In genomic region chr1:36398370-36398977, GRCh38 we compare ENCODE assay signal across 1 cellular context.
A peak's percentile ranks its signal among the peaks of the same experiment; 100 is the strongest.
TF ChIP-seq lines count a peak whose summit lies in the region.

No MANE protein-coding gene starts in this region.

TF ChIP-seq in K562, 482 proteins besides CTCF, POLR2A, EP300 and RAD21 (continued from another document and continues in another):
- 0 out of 2 replicates have a peak, but pooled peaks have one; percentile 33 for TF ChIP-seq ZNF696 (CRISPR knock-in tag; conservative IDR thresholded peaks at IDR 0.05)
- no peak for TF ChIP-seq NFE2 (IDR thresholded peaks at IDR 0.05; ENCODE audit: low read depth)
- 0 out of 2 replicates have a peak, but pooled peaks have one; percentile 45 for TF ChIP-seq KLF1 (tag; IDR thresholded peaks at IDR 0.05)
- no peak for TF ChIP-seq RBM15 (IDR thresholded peaks at IDR 0.05; ENCODE audit: insufficient read depth, low read length)
- no peak for TF ChIP-seq ESRRB (CRISPR knock-in tag; IDR thresholded peaks at IDR 0.05; ENCODE audit: borderline replicate concordance)
- TF ChIP-seq ZKSCAN8 (CRISPR knock-in tag; IDR thresholded peaks at IDR 0.05), result peak; percentile 91
- TF ChIP-seq CEBPB (tag; IDR thresholded peaks at IDR 0.05), result no peak
- TF ChIP-seq PHB2 (IDR thresholded peaks at IDR 0.05; ENCODE audit: low read depth), result no peak
- TF ChIP-seq GATAD2B (IDR thresholded peaks at IDR 0.05; ENCODE audit: borderline replicate concordance), result no peak
- no peak for TF ChIP-seq ZBTB7A (IDR thresholded peaks at IDR 0.05; ENCODE audit: borderline replicate concordance, control insufficient read depth, low read depth, low read length)
- no peak for TF ChIP-seq KAT7 (CRISPR knock-in tag; IDR thresholded peaks at IDR 0.05; ENCODE audit: borderline replicate concordance)
- no peak for TF ChIP-seq ZNF146 (CRISPR knock-in tag; IDR thresholded peaks at IDR 0.05; ENCODE audit: unreplicated experiment)
- TF ChIP-seq GTF3C2 (IDR thresholded peaks at IDR 0.05; ENCODE audit: borderline replicate concordance, extremely low read depth, insufficient read length), result no peak
- TF ChIP-seq SIN3B (IDR thresholded peaks at IDR 0.05; ENCODE audit: low read depth), result no peak
- TF ChIP-seq RB1 (IDR thresholded peaks at IDR 0.05; ENCODE audit: low read depth), result no peak
- peak; percentile 97 for TF ChIP-seq SMAD4 (CRISPR knock-in tag; conservative IDR thresholded peaks at IDR 0.05)
- no peak for TF ChIP-seq ELF4 (CRISPR knock-in tag; IDR thresholded peaks at IDR 0.05)
- TF ChIP-seq CGGBP1 (CRISPR knock-in tag; IDR thresholded peaks at IDR 0.05), result no peak
- TF ChIP-seq GATA2 (CRISPR knock-in tag; IDR thresholded peaks at IDR 0.05), result no peak
- no peak for TF ChIP-seq ZNF77 (CRISPR knock-in tag; IDR thresholded peaks at IDR 0.05)
- peak; percentile 95 for TF ChIP-seq MEF2D (tag; conservative IDR thresholded peaks at IDR 0.05; ENCODE audit: low read depth)
- no peak for TF ChIP-seq SAFB2 (IDR thresholded peaks at IDR 0.05; ENCODE audit: borderline replicate concordance, low read depth, low read length, severe bottlenecking)
- TF ChIP-seq STAT5B (CRISPR knock-in tag; IDR thresholded peaks at IDR 0.05), result peak; percentile 76
- TF ChIP-seq CCNT2 (IDR thresholded peaks at IDR 0.05; ENCODE audit: borderline replicate concordance, extremely low read depth, insufficient read length, low read depth, low read length), result no peak
- TF ChIP-seq ZC3H8 (IDR thresholded peaks at IDR 0.05), result no peak
- TF ChIP-seq CHD4 (IDR thresholded peaks at IDR 0.05; ENCODE audit: insufficient read depth, insufficient replicate concordance, low read depth, low read length, poor library complexity, severe bottlenecking), result no peak
- TF ChIP-seq STAG1 (CRISPR knock-in tag; IDR thresholded peaks at IDR 0.05; ENCODE audit: borderline replicate concordance), result no peak
- TF ChIP-seq ZBTB33 (CRISPR knock-in tag; IDR thresholded peaks at IDR 0.05), result no peak
- peak; percentile 85 for TF ChIP-seq ILK (tag; IDR thresholded peaks at IDR 0.05; ENCODE audit: borderline replicate concordance, low read depth)
- no peak for TF ChIP-seq XRCC4 (IDR thresholded peaks at IDR 0.05; ENCODE audit: extremely low read depth, insufficient read depth, insufficient read length)
- no peak for TF ChIP-seq NELFE (IDR thresholded peaks at IDR 0.05; ENCODE audit: insufficient read depth, insufficient read length)
- TF ChIP-seq MBD2 (IDR thresholded peaks at IDR 0.05; ENCODE audit: borderline replicate concordance, low read depth), result no peak
- TF ChIP-seq CREM (IDR thresholded peaks at IDR 0.05; ENCODE audit: low read depth), result no peak
- TF ChIP-seq HDAC6 (IDR thresholded peaks at IDR 0.05; ENCODE audit: low read depth, low read length), result no peak
- TF ChIP-seq ZNF232 (CRISPR knock-in tag; IDR thresholded peaks at IDR 0.05), result no peak
- TF ChIP-seq SNRNP70 (optimal IDR thresholded peaks at IDR 0.05; ENCODE audit: low read depth, low read length), result no peak
- TF ChIP-seq KHSRP (IDR thresholded peaks at IDR 0.05), result no peak
- TF ChIP-seq CREB3L1 (IDR thresholded peaks at IDR 0.05; ENCODE audit: borderline replicate concordance, low read depth), result no peak
- no peak for TF ChIP-seq MGA (IDR thresholded peaks at IDR 0.05)
- peak; percentile 91 for TF ChIP-seq ZNF41 (CRISPR knock-in tag; conservative IDR thresholded peaks at IDR 0.05)
- peak; percentile 39 for TF ChIP-seq NFIX (CRISPR knock-in tag; IDR thresholded peaks at IDR 0.05; ENCODE audit: low read depth)
- TF ChIP-seq GABPA (tag; conservative IDR thresholded peaks at IDR 0.05; ENCODE audit: low read depth), result no peak
- TF ChIP-seq ZNF212 (CRISPR knock-in tag; IDR thresholded peaks at IDR 0.05), result no peak
- TF ChIP-seq DMBX1 (CRISPR knock-in tag; IDR thresholded peaks at IDR 0.05; ENCODE audit: borderline replicate concordance), result peak; percentile 98
- TF ChIP-seq ZNF583 (CRISPR knock-in tag; IDR thresholded peaks at IDR 0.05), result peak; percentile 96
- TF ChIP-seq ZNF239 (CRISPR knock-in tag; IDR thresholded peaks at IDR 0.05), result peak; percentile 86
- TF ChIP-seq OTX1 (CRISPR knock-in tag; IDR thresholded peaks at IDR 0.05), result 0 out of 2 replicates have a peak, but pooled peaks have one; percentile 16
- TF ChIP-seq ARID1B (IDR thresholded peaks at IDR 0.05), result no peak
- no peak for TF ChIP-seq HLTF (IDR thresholded peaks at IDR 0.05)
- TF ChIP-seq NR2C1 (IDR thresholded peaks at IDR 0.05), result no peak
- peak; percentile 94 for TF ChIP-seq NR2C1 (tag; IDR thresholded peaks at IDR 0.05)
- TF ChIP-seq ZNF668 (CRISPR knock-in tag; IDR thresholded peaks at IDR 0.05), result peak; percentile 94
- no peak for TF ChIP-seq CEBPG (CRISPR knock-in tag; IDR thresholded peaks at IDR 0.05)
- TF ChIP-seq CEBPG (tag; conservative IDR thresholded peaks at IDR 0.05 in 1 of 2, IDR thresholded peaks at IDR 0.05 in 1 of 2), result no peak
